Comparison of ENCODE assay signal across 12 cellular contexts in the genomic region with DNA sequence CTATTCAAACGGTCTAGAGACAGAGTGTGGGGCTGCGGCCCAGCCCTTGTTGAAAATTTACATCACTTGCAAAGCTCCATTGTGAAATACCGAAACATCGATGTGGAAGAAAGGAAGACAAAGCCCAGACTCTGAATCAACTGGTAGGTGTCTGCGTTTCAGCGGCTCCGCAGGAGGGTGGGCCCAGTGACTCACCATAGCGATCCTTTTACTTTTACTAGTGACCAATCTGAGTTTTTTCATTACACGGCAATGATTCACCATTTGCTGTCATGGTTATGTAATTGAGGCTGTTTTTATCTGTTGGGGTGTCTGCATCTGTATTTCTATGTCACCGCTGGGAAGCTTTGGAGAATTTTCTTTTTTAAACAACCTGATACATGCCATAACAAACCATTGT.
DNase-seq lines count a peak whose midpoint lies in the region; ATAC-seq lines count a peak whose summit lies in the region.
"Had no signal": no experiment of that assay in that cellular context is flagged by ENCODE, and none has a peak within 500 bp of the region (broad histone marks: within the 10 kb centered on the region; RNA-seq: fewer than 3 reads in every experiment).

No MANE protein-coding gene starts in this region.

- no peak overlapping the region for H3K4me3 ChIP-seq in skeletal muscle satellite cell (ENCODE audit: low read length)
- H3K4me3 ChIP-seq: testis had no signal

- H3K4me1 ChIP-seq in skeletal muscle satellite cell (ENCODE audit: control insufficient read depth, insufficient read depth, low read length) = peaks cover 9% of the 10 kb centered on the region
- H3K4me1 ChIP-seq: testis had no signal

- H3K9ac ChIP-seq in skeletal muscle satellite cell (ENCODE audit: low read depth, low read length) = no peak overlapping the region
- H3K9ac ChIP-seq: KMS-11 had no signal

- H3K9me3 ChIP-seq in skeletal muscle satellite cell (replicated peaks; ENCODE audit: low read length) = peaks cover 8% of the 10 kb centered on the region
- H3K9me3 ChIP-seq: testis had no signal

- no peaks in the 10 kb centered on the region for H3K27me3 ChIP-seq in skeletal muscle satellite cell (ENCODE audit: control insufficient read depth, insufficient read depth, low read length)
- H3K27me3 ChIP-seq: testis had no signal

- H3K4me2 ChIP-seq in skeletal muscle satellite cell (ENCODE audit: low read length) = peak overlapping the region; percentile 39
- H3K4me2 ChIP-seq: KMS-11 had no signal

- H3K36me3 ChIP-seq in skeletal muscle satellite cell (ENCODE audit: insufficient read depth, low read length) = no peaks in the 10 kb centered on the region

- DNase-seq in HCEC 1CT = peak; percentile 98
- DNase-seq in NOMO-1 treated with DMSO at 0.1 percent for 48 hours (lab: John Stamatoyannopoulos, UW; ENCODE audit: unreplicated experiment) = peak; percentile 97
- DNase-seq in dermis blood vessel endothelial cell = peak; percentile 41
- DNase-seq in GOT3 (lab: John Stamatoyannopoulos, UW) = no peak
- DNase-seq: activated gamma-delta T cell, GF-D8, NCI-H82, testis had no signal

- no peak for ATAC-seq in HG02870 (IDR thresholded peaks at IDR 0.05; ENCODE audit: unreplicated experiment)
- no peak for ATAC-seq in HG03520 (IDR thresholded peaks at IDR 0.05; ENCODE audit: unreplicated experiment)
